Comparison of ENCODE assay signal across 8 cellular contexts in genomic region chr3:181694805-181695660, GRCh38. TPM values are rescaled to one million over a fixed set of nuclear protein-coding genes. Genes with fewer than 3 reads are reported as not detected.
DNase-seq lines count a peak whose midpoint lies in the region; ATAC-seq and TF ChIP-seq lines count a peak whose summit lies in the region.

No MANE protein-coding gene starts in this region.

- ATAC-seq in body of pancreas, result peak; percentile 48
- no peak for ATAC-seq in HG03045 (IDR thresholded peaks at IDR 0.05; ENCODE audit: unreplicated experiment)
- no peak for ATAC-seq in HG03196 (IDR thresholded peaks at IDR 0.05; ENCODE audit: unreplicated experiment)

- H3K4me1 ChIP-seq in ES-I3 (ENCODE audit: insufficient read depth, low read length) (peaks cover 9% of the 10 kb centered on the region), body of pancreas (peaks cover 16% of the 10 kb centered on the region), iPS-20b (ENCODE audit: insufficient read depth, low read length) (peaks cover 28% of the 10 kb centered on the region; the same call in 1 of the 2 replicates)

- TF ChIP-seq CTCF in body of pancreas (IDR thresholded peaks at IDR 0.05), result peak in 2 of 7 experiments; percentile 10 to 20
- peak; percentile 50 for TF ChIP-seq CTCF in retinal pigment epithelial cell (conservative IDR thresholded peaks at IDR 0.05; ENCODE audit: low read depth, low read length)

- H3K36me3 ChIP-seq in ES-I3 (ENCODE audit: insufficient read depth, low read length) (no peaks in the 10 kb centered on the region), body of pancreas (replicated peaks in 1 of 2; ENCODE audit: insufficient read depth in 1 of 2, low read depth in 2 of 2) (no peaks in the 10 kb centered on the region), iPS-20b (ENCODE audit: insufficient read depth, low read depth, low read length) (no peaks in the 10 kb centered on the region)

- intact Hi-C loops in body of pancreas (cut with DNase I), result no loop called here

- DNase-seq in body of pancreas, result peak; percentile 20 to 62 (median 35)
- no peak for DNase-seq in retinal pigment epithelial cell (ENCODE audit: low read depth)
- no peak for DNase-seq in activated naive CD4-positive, alpha-beta T cell treated with Interleukin-2 at 50 U/mL for 16 hours
- no peak for DNase-seq in MV-4-11 (lab: John Stamatoyannopoulos, UW)

- TF ChIP-seq POLR2A in body of pancreas (IDR thresholded peaks at IDR 0.05), result no peak

- H3K9me3 ChIP-seq in ES-I3 (ENCODE audit: control insufficient read depth, insufficient read depth, low read length) (no peaks in the 10 kb centered on the region), body of pancreas (no peaks in the 10 kb centered on the region), iPS-20b (ENCODE audit: insufficient read depth, low read depth, low read length) (no peaks in the 10 kb centered on the region)

- no peak overlapping the region for H3K27ac ChIP-seq in body of pancreas
- no peak overlapping the region for H3K27ac ChIP-seq in iPS-20b (ENCODE audit: low read length)

- H3K27me3 ChIP-seq in body of pancreas, result peaks cover 0 to 36% of the 10 kb centered on the region in 2 donors
- H3K27me3 ChIP-seq in iPS-20b (ENCODE audit: insufficient read depth, low read length), result peaks cover 54% of the 10 kb centered on the region

- peak overlapping the region; percentile 74 for H3K9ac ChIP-seq in ES-I3 (ENCODE audit: low read depth, low read length)
- H3K9ac ChIP-seq in iPS-20b (ENCODE audit: low read depth, low read length), result peak overlapping the region; percentile 43; the same call in 1 of the 2 replicates

- H3K4me3 ChIP-seq in body of pancreas (no peak overlapping the region), iPS-20b (ENCODE audit: low read length) (peak overlapping the region; percentile 76; the same call in 1 of the 2 replicates), retinal pigment epithelial cell (ENCODE audit: low read length) (peak overlapping the region; percentile 51)

- WGBS in body of pancreas, 2 donors, result 11 to 34% methylated on average over 24 to 47 of the region's 53 CpGs

RNA-seq across cellular contexts. Expression of gene SOX2, which starts 16.7 kb away (rescaled TPM):
- total RNA-seq in body of pancreas, result 1 to 10 TPM in 1 of 2 donors, under 1 TPM in 1; 0.33 to 1.3 TPM

Comparison
In these comparisons a context has a peak if more than half of its experiments do, and no peak if none do; other contexts are left out.
1. DNase-seq: peak in body of pancreas (4 of 4); none in retinal pigment epithelial cell (single experiment), activated naive CD4-positive, alpha-beta T cell treated with Interleukin-2 at 50 U/mL for 16 hours (single experiment) and MV-4-11 (single experiment).
2. H3K4me3 ChIP-seq: peak in iPS-20b (single experiment) and retinal pigment epithelial cell (single experiment); none in body of pancreas (0 of 2).